15 cellular contexts compared by ENCODE assay signal in genomic region chr6:40714576-40715500, GRCh38.
DNase-seq lines count a peak whose midpoint lies in the region; ATAC-seq, FAIRE-seq and TF ChIP-seq lines count a peak whose summit lies in the region.
"Had no signal": no experiment of that assay in that cellular context is flagged by ENCODE, and none has a peak within 500 bp of the region (broad histone marks: within the 10 kb centered on the region; RNA-seq: fewer than 3 reads in every experiment).

No MANE protein-coding gene starts in this region.

- in situ Hi-C loops in K562 (cut with MboI): no loop called here

- H3K79me2 ChIP-seq in K562 (ENCODE audit: control insufficient read depth, insufficient read depth, low read length): no peaks in the 10 kb centered on the region

- H3K9me1 ChIP-seq in K562 (ENCODE audit: control insufficient read depth, insufficient read depth, low read length): no peaks in the 10 kb centered on the region

- no TSS peak for BruUV-seq in K562 (replicated peaks; lab: Mats Ljungman, UMichigan)

- 27% methylated on average over 7 of the region's 7 CpGs for WGBS in K562 (ENCODE audit: insufficient coverage, low coverage, missing lambda C conversion rate)
- WGBS in pancreas, 2 donors: 68 to 73% methylated on average over 7 of the region's 7 CpGs

- H3K9ac ChIP-seq in K562 (ENCODE audit: insufficient read depth in 1 of 2, low read depth in 2 of 2, low read length in 2 of 2): no peak overlapping the region

- DNase-seq in NCI-H345 treated with DMSO at 0.1 percent for 48 hours (lab: John Stamatoyannopoulos, UW; ENCODE audit: unreplicated experiment): peak; percentile 92
- peak in 2 of 4 experiments; percentile 21 to 38 for DNase-seq in K562 (ENCODE audit: extremely low read depth in 1 of 4, low spot score in 3 of 4)
- peak in 2 of 6 donors; percentile 6 to 34 for DNase-seq in pancreas
- no peak for DNase-seq in AG08395 (ENCODE audit: low spot score)
- DNase-seq in NCI-H82 (lab: John Stamatoyannopoulos, UW): no peak
- DNase-seq: activated CD8-positive, alpha-beta memory T cell treated with anti-CD3 and anti-CD28 coated beads, Interleukin-2, amount 10 ng/mL, durations not matched to agents 7 days and 5 days; activated naive CD4-positive, alpha-beta T cell treated with Interleukin-2 at 50 U/mL for 16 hours; HCEC 1CT; islet precursor cell; NCI-H526; Right ventricle myocardium superior had no signal

- TF ChIP-seq POLR2A in K562 (conservative IDR thresholded peaks at IDR 0.05): no peak

- no peaks in the 10 kb centered on the region for H4K20me1 ChIP-seq in K562 (replicated peaks; ENCODE audit: control insufficient read depth, insufficient read depth, low read length)

- H3K4me1 ChIP-seq in HEK293 (ENCODE audit: control insufficient read depth, insufficient read depth, low read length) (no peaks in the 10 kb centered on the region), K562 (replicated peaks in 1 of 2; ENCODE audit: control insufficient read depth in 2 of 2, insufficient read depth in 2 of 2, low read length in 2 of 2) (peaks cover 31% of the 10 kb centered on the region in 2 experiments; a peak in 4 of 5 replicates), pancreas (no peaks in the 10 kb centered on the region)

- H3K27me3 ChIP-seq in K562 (ENCODE audit: control insufficient read depth in 2 of 2, insufficient read depth in 2 of 2, low read length in 2 of 2): peaks cover 0 to 12% of the 10 kb centered on the region in 2 experiments; a peak in 3 of 5 replicates
- no peaks in the 10 kb centered on the region for H3K27me3 ChIP-seq in pancreas

- TF ChIP-seq CTCF in HEK293 (tag by site-specific recombination; IDR thresholded peaks at IDR 0.05) (no peak), K562 (IDR thresholded peaks at IDR 0.05 in 2 of 3, conservative IDR thresholded peaks at IDR 0.05 in 1 of 3; ENCODE audit: insufficient read depth in 2 of 3, low read depth in 1 of 3, low read length in 3 of 3) (no peak), pancreas (IDR thresholded peaks at IDR 0.05) (no peak)

- CTCF ChIA-PET in HEK293 (lab: Yijun Ruan, JAX) (interaction anchor here (0.7 to 1.3 kb wide), 2 partner anchors 9 to 113 kb away, joined by 3 to 5 read pairs; no protein-coding TSS in a partner anchor), K562 (lab: Yijun Ruan, JAX; ENCODE audit: low intra/inter-chr PET ratio) (no interaction called here)

- H2AFZ ChIP-seq in K562 (ENCODE audit: low read depth, low read length): peak overlapping the region; percentile 50

- no peak for TF ChIP-seq RAD21 in K562 (CRISPR knock-in tag; conservative IDR thresholded peaks at IDR 0.05 in 1 of 2, IDR thresholded peaks at IDR 0.05 in 1 of 2)

- H3K27ac ChIP-seq in HEK293 (ENCODE audit: extremely low read depth, low read depth, low read length) (no peak overlapping the region), K562 (ENCODE audit: extremely low read depth, low read depth, low read length) (peak overlapping the region; percentile 43; the same call in 1 of the 3 replicates), pancreas (no peak overlapping the region)
- H3K27ac ChIP-seq: gastroesophageal sphincter had no signal

- no peak for TF ChIP-seq EP300 in K562 (IDR thresholded peaks at IDR 0.05; ENCODE audit: low read length)

- no peaks in the 10 kb centered on the region for H3K36me3 ChIP-seq in HEK293 (ENCODE audit: control insufficient read depth in 2 of 2, insufficient read depth in 1 of 2, low read length in 2 of 2)
- H3K36me3 ChIP-seq in K562 (ENCODE audit: control insufficient read depth, insufficient read depth, low read length): no peaks in the 10 kb centered on the region
- no peaks in the 10 kb centered on the region for H3K36me3 ChIP-seq in pancreas
- H3K36me3 ChIP-seq: gastroesophageal sphincter had no signal

- no peak overlapping the region for H3K4me3 ChIP-seq in HEK293 (ENCODE audit: low read depth, low read length)
- no peak overlapping the region for H3K4me3 ChIP-seq in K562
- no peak overlapping the region for H3K4me3 ChIP-seq in pancreas
- H3K4me3 ChIP-seq: gastroesophageal sphincter had no signal

- H3K9me3 ChIP-seq in HEK293 (ENCODE audit: control insufficient read depth, insufficient read depth, low read depth, low read length) (no peaks in the 10 kb centered on the region), K562 (replicated peaks; ENCODE audit: control insufficient read depth, insufficient read depth, low read depth, low read length) (peaks cover 6% of the 10 kb centered on the region; the same call in 1 of the 2 replicates), pancreas (no peaks in the 10 kb centered on the region)

- FAIRE-seq in K562 (lab: Jason Lieb, UNC): peak; percentile 48
- FAIRE-seq in pancreas (lab: Jason Lieb, UNC): no peak
- FAIRE-seq: endometrium had no signal

- POLR2A ChIA-PET in HEK293 (lab: Yijun Ruan, JAX) (no interaction called here), K562 (lab: Yijun Ruan, JAX) (interaction anchor here (0.6 kb wide), 2 partner anchors 9 to 45 kb away, joined by 3 read pairs; no protein-coding TSS in a partner anchor)

- intact Hi-C loops in K562 (cut with micrococcal nuclease): no loop called here
- intact Hi-C loops in pancreas (cut with DNase I): no loop called here

- peak overlapping the region; percentile 62 for H3K4me2 ChIP-seq in K562 (ENCODE audit: insufficient read depth, low read length)

- ATAC-seq in K562: peak; percentile 30
- ATAC-seq in pancreas: peak in 3 of 4 donors; percentile 64 to 72 (median 65)
- ATAC-seq in HG03039 (IDR thresholded peaks at IDR 0.05; ENCODE audit: unreplicated experiment): no peak
- ATAC-seq: activated CD8-positive, alpha-beta memory T cell treated with anti-CD3 and anti-CD28 coated beads, Interleukin-2, amount 10 ng/mL, durations not matched to agents 7 days and 5 days; gastroesophageal sphincter had no signal

TF ChIP-seq in HEK293, 187 proteins besides CTCF, POLR2A, EP300 and RAD21:
- TF ChIP-seq KLF1 (tag by site-specific recombination; IDR thresholded peaks at IDR 0.05) (0 out of 2 replicates have a peak, but pooled peaks have one; percentile 32), ZNF707 (tag by site-specific recombination; IDR thresholded peaks at IDR 0.05) (no peak), ZFHX2 (tag by site-specific recombination; conservative IDR thresholded peaks at IDR 0.05) (peak; percentile 57), ZSCAN16 (tag by site-specific recombination; IDR thresholded peaks at IDR 0.05) (0 out of 2 replicates have a peak, but pooled peaks have one; percentile 40), EGR2 (tag by site-specific recombination; IDR thresholded peaks at IDR 0.05; ENCODE audit: low read depth) (peak; percentile 85), ZNF776 (tag by site-specific recombination; IDR thresholded peaks at IDR 0.05; ENCODE audit: borderline replicate concordance) (no peak), SCRT2 (tag by site-specific recombination; IDR thresholded peaks at IDR 0.05) (peak; percentile 31; the same call in 1 of the 2 replicates)

TF ChIP-seq in K562, 482 proteins besides CTCF, POLR2A, EP300 and RAD21:
- TF ChIP-seq DLX4 (CRISPR knock-in tag; IDR thresholded peaks at IDR 0.05) (no peak), DNMT1 (IDR thresholded peaks at IDR 0.05) (no peak), TRIM28 (IDR thresholded peaks at IDR 0.05) (peak; percentile 67), NR4A1 (CRISPR knock-in tag; IDR thresholded peaks at IDR 0.05) (no peak), NR4A1 (tag; IDR thresholded peaks at IDR 0.05) (peak; percentile 45; the same call in 1 of the 2 replicates), ZFP36 (IDR thresholded peaks at IDR 0.05; ENCODE audit: low read depth, low read length, partially characterized antibody) (peak; percentile 97), ZNF165 (CRISPR knock-in tag; IDR thresholded peaks at IDR 0.05; ENCODE audit: borderline replicate concordance) (no peak), XRCC3 (IDR thresholded peaks at IDR 0.05) (0 out of 2 replicates have a peak, but pooled peaks have one; percentile 28), HDAC1 (IDR thresholded peaks at IDR 0.05) (0 out of 4 replicates have a peak, but pooled peaks of 1 of the 2 experiments have one; percentile 10), JUND (IDR thresholded peaks at IDR 0.05; ENCODE audit: borderline replicate concordance, low read depth, low read length) (0 out of 2 replicates have a peak, but pooled peaks have one; percentile 7), JUND (tag; IDR thresholded peaks at IDR 0.05; ENCODE audit: borderline replicate concordance, low read depth, low read length) (no peak)

Comparison
In these comparisons a context has a peak if more than half of its experiments do, and no peak if none do; other contexts are left out.
1. Of the 44 proteins assayed by ChIP-seq in both K562 and HEK293: peak only in K562: TRIM28; only in HEK293: KLF1; in both: none; in neither: 42.